12 cellular contexts compared by ENCODE assay signal in the genomic region with DNA sequence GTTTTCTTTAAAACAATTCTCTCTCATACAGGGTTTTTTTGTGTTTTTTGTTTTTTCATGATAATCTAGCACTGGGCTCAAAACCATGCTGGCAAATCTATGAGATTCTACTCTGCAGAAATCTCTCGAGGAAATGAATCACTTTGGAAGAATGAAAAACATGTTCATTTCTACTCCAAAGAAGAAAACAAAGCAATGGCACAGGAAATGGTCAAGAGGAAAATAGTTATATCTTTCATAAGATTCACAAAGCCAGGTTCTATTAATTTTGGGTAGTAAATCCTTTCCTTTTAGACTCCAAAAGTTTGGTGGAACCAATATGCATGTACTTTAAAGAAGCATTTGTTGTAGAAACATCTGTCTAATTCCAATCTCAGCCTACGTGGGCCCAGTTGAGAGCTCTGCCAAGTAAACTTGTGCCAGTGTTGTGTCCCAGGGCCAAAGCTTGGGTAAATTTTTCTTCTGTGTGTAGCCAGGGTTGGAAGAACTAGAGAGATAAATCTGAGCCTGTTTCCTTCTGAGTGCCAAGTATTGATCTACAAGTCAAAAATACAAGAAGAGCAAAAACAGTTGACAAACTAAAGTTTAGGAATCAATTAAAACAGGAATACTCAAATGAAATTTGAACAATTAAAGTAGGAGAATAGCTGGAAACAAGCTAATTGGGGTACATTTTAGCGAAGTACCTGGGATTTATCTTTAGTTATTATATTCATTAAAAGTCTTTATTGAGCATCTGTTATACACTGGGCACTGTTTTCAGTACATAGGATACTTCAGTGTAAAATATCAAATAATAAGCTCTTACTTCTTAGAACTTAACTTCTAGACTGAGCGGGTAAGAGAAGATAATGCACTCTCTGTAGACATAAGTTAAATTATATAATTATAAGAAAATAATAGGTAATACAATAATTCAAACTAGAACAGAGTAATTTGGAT.
DNase-seq lines count a peak whose midpoint lies in the region; ATAC-seq and TF ChIP-seq lines count a peak whose summit lies in the region.
"Had no signal": no experiment of that assay in that cellular context is flagged by ENCODE, and none has a peak within 500 bp of the region (broad histone marks: within the 10 kb centered on the region; RNA-seq: fewer than 3 reads in every experiment).

No MANE protein-coding gene starts in this region.

- WGBS in body of pancreas, 2 donors = 49 to 50% methylated on average over 4 of the region's 4 CpGs
- 69% methylated on average over 4 of the region's 4 CpGs for WGBS in hepatocyte (ENCODE audit: low lambda C conversion rate, missing lambda C conversion rate)
- 54% methylated on average over 4 of the region's 4 CpGs for WGBS in suprapubic skin

- no peak for TF ChIP-seq CTCF in body of pancreas (IDR thresholded peaks at IDR 0.05)
- no peak for TF ChIP-seq CTCF in hepatocyte (IDR thresholded peaks at IDR 0.05; ENCODE audit: poor library complexity)
- no peak for TF ChIP-seq CTCF in suprapubic skin (IDR thresholded peaks at IDR 0.05)

- peak; percentile 7 for DNase-seq in HK-2 (ENCODE audit: unreplicated experiment)
- DNase-seq in body of pancreas = peak in 2 of 4 donors; percentile 3 to 22
- DNase-seq in hepatocyte (ENCODE audit: low spot score) = no peak
- DNase-seq in suprapubic skin (ENCODE audit: low spot score in 2 of 2) = no peak
- DNase-seq in NCI-H510A treated with DMSO at 0.1 percent for 48 hours (lab: John Stamatoyannopoulos, UW) = no peak
- no peak for DNase-seq in NCI-H345 (lab: John Stamatoyannopoulos, UW)
- no peak for DNase-seq in activated T-cell treated with anti-CD3 and anti-CD28 coated beads, Interleukin-2, amount 50 U/mL, for 72 hours
- DNase-seq: activated CD8-positive, alpha-beta memory T cell treated with anti-CD3 and anti-CD28 coated beads, Interleukin-2, amount 50 U/mL, for 4 hours; KG1; NCI-H526 had no signal

- no peaks in the 10 kb centered on the region for H3K9me2 ChIP-seq in hepatocyte (replicated peaks; ENCODE audit: insufficient read depth)

- H3K27ac ChIP-seq in body of pancreas (peak overlapping the region in 2 of 4 donors; percentile 13 to 39), hepatocyte (peak overlapping the region; percentile 17), suprapubic skin (peak overlapping the region; percentile 34)
- H3K27ac ChIP-seq: parathyroid adenoma had no signal

- H3K4me1 ChIP-seq in body of pancreas (peaks cover 6% of the 10 kb centered on the region), hepatocyte (ENCODE audit: insufficient read depth) (no peaks in the 10 kb centered on the region), suprapubic skin (no peaks in the 10 kb centered on the region)
- H3K4me1 ChIP-seq: parathyroid adenoma had no signal

- no peak overlapping the region for H3K27ac Mint-ChIP-seq in activated T-cell treated with anti-CD3 and anti-CD28 coated beads, Interleukin-2, amount 50 U/mL, for 72 hours

- H3K79me2 ChIP-seq in hepatocyte = no peaks in the 10 kb centered on the region
- H3K79me2 ChIP-seq: parathyroid adenoma had no signal

- no peak for TF ChIP-seq EP300 in suprapubic skin (IDR thresholded peaks at IDR 0.05)

- H2AFZ ChIP-seq in hepatocyte = peak overlapping the region; percentile 15
- H2AFZ ChIP-seq: parathyroid adenoma had no signal

- H3K27me3 Mint-ChIP-seq in activated T-cell treated with anti-CD3 and anti-CD28 coated beads, Interleukin-2, amount 50 U/mL, for 72 hours (ENCODE audit: low read depth) = peaks cover 7% of the 10 kb centered on the region

- H4K20me1 ChIP-seq in hepatocyte (ENCODE audit: insufficient read depth, poor library complexity, severe bottlenecking) = no peaks in the 10 kb centered on the region

- no peaks in the 10 kb centered on the region for H3K36me3 ChIP-seq in body of pancreas (replicated peaks in 1 of 2; ENCODE audit: insufficient read depth in 1 of 2, low read depth in 2 of 2)
- no peaks in the 10 kb centered on the region for H3K36me3 ChIP-seq in hepatocyte (replicated peaks; ENCODE audit: insufficient read depth, low read depth)
- no peaks in the 10 kb centered on the region for H3K36me3 ChIP-seq in suprapubic skin

- TF ChIP-seq POLR2A in body of pancreas (IDR thresholded peaks at IDR 0.05) (no peak), suprapubic skin (IDR thresholded peaks at IDR 0.05) (no peak)

- H3K4me2 ChIP-seq in hepatocyte = no peak overlapping the region

- H3K4me1 Mint-ChIP-seq in activated T-cell treated with anti-CD3 and anti-CD28 coated beads, Interleukin-2, amount 50 U/mL, for 72 hours (ENCODE audit: low read depth) = no peaks in the 10 kb centered on the region

- no peaks in the 10 kb centered on the region for H3K9me3 ChIP-seq in body of pancreas
- no peaks in the 10 kb centered on the region for H3K9me3 ChIP-seq in hepatocyte (ENCODE audit: low read depth)
- H3K9me3 ChIP-seq in suprapubic skin = no peaks in the 10 kb centered on the region

- H3K9me3 Mint-ChIP-seq in activated T-cell treated with anti-CD3 and anti-CD28 coated beads, Interleukin-2, amount 50 U/mL, for 72 hours = no peaks in the 10 kb centered on the region

- peak; percentile 21 for ATAC-seq in body of pancreas
- ATAC-seq in GM18868 (IDR thresholded peaks at IDR 0.05; ENCODE audit: unreplicated experiment) = no peak
- no peak for ATAC-seq in activated T-cell treated with anti-CD3 and anti-CD28 coated beads, Interleukin-2, amount 50 U/mL, for 72 hours (replicated peaks in 1 of 2)

- H3K4me3 ChIP-seq in body of pancreas (no peak overlapping the region), hepatocyte (no peak overlapping the region), suprapubic skin (no peak overlapping the region)

- no peaks in the 10 kb centered on the region for H3K36me3 Mint-ChIP-seq in activated T-cell treated with anti-CD3 and anti-CD28 coated beads, Interleukin-2, amount 50 U/mL, for 72 hours (ENCODE audit: insufficient read depth in 2 of 2)

- no peaks in the 10 kb centered on the region for H3K27me3 ChIP-seq in body of pancreas
- no peaks in the 10 kb centered on the region for H3K27me3 ChIP-seq in hepatocyte
- H3K27me3 ChIP-seq in suprapubic skin = no peaks in the 10 kb centered on the region

- H3K4me3 Mint-ChIP-seq in activated T-cell treated with anti-CD3 and anti-CD28 coated beads, Interleukin-2, amount 50 U/mL, for 72 hours = no peak overlapping the region

- intact Hi-C loops in body of pancreas (cut with DNase I) = no loop called here
